ENCODE assay signal across 1 cellular context in genomic region chr1:180562582-180562981, GRCh38.
TF ChIP-seq lines count a peak whose summit lies in the region.

No MANE protein-coding gene starts in this region.

TF ChIP-seq in A549, 52 proteins besides CTCF, POLR2A, EP300 and RAD21 (continued from another document):
- TF ChIP-seq, protein P1, sequence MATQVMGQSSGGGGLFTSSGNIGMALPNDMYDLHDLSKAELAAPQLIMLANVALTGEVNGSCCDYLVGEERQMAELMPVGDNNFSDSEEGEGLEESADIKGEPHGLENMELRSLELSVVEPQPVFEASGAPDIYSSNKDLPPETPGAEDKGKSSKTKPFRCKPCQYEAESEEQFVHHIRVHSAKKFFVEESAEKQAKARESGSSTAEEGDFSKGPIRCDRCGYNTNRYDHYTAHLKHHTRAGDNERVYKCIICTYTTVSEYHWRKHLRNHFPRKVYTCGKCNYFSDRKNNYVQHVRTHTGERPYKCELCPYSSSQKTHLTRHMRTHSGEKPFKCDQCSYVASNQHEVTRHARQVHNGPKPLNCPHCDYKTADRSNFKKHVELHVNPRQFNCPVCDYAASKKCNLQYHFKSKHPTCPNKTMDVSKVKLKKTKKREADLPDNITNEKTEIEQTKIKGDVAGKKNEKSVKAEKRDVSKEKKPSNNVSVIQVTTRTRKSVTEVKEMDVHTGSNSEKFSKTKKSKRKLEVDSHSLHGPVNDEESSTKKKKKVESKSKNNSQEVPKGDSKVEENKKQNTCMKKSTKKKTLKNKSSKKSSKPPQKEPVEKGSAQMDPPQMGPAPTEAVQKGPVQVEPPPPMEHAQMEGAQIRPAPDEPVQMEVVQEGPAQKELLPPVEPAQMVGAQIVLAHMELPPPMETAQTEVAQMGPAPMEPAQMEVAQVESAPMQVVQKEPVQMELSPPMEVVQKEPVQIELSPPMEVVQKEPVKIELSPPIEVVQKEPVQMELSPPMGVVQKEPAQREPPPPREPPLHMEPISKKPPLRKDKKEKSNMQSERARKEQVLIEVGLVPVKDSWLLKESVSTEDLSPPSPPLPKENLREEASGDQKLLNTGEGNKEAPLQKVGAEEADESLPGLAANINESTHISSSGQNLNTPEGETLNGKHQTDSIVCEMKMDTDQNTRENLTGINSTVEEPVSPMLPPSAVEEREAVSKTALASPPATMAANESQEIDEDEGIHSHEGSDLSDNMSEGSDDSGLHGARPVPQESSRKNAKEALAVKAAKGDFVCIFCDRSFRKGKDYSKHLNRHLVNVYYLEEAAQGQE (IDR thresholded peaks at IDR 0.05) = no peak
- TF ChIP-seq ZSCAN20 (CRISPR knock-in tag; IDR thresholded peaks at IDR 0.05) (no peak), NFE2L2 (conservative IDR thresholded peaks at IDR 0.05; ENCODE audit: low read length) (no peak), KDM1A (IDR thresholded peaks at IDR 0.05; ENCODE audit: low read depth) (no peak), RNF2 (IDR thresholded peaks at IDR 0.05; ENCODE audit: borderline replicate concordance, low read depth) (no peak), CBX2 (IDR thresholded peaks at IDR 0.05; ENCODE audit: borderline replicate concordance, low read depth) (no peak), ZNF302 (CRISPR knock-in tag; IDR thresholded peaks at IDR 0.05) (no peak), ZC3H11A (IDR thresholded peaks at IDR 0.05) (no peak), CHD4 (IDR thresholded peaks at IDR 0.05; ENCODE audit: borderline replicate concordance) (no peak), NPAS2 (CRISPR knock-in tag; IDR thresholded peaks at IDR 0.05; ENCODE audit: borderline replicate concordance) (no peak)
- TF ChIP-seq, protein P2, sequence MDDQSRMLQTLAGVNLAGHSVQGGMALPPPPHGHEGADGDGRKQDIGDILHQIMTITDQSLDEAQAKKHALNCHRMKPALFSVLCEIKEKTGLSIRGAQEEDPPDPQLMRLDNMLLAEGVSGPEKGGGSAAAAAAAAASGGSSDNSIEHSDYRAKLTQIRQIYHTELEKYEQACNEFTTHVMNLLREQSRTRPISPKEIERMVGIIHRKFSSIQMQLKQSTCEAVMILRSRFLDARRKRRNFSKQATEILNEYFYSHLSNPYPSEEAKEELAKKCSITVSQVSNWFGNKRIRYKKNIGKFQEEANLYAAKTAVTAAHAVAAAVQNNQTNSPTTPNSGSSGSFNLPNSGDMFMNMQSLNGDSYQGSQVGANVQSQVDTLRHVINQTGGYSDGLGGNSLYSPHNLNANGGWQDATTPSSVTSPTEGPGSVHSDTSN (IDR thresholded peaks at IDR 0.05) = no peak
